Comparison of ENCODE assay signal across 1 cellular context in genomic region chr4:10380695-10381094, GRCh38.
TF ChIP-seq lines count a peak whose summit lies in the region.

No MANE protein-coding gene starts in this region.

TF ChIP-seq in K562, 482 proteins besides CTCF, POLR2A, EP300 and RAD21:
- TF ChIP-seq FOXK1 (CRISPR knock-in tag; IDR thresholded peaks at IDR 0.05; ENCODE audit: borderline replicate concordance) (no peak), ZNF318 (IDR thresholded peaks at IDR 0.05; ENCODE audit: borderline replicate concordance in 1 of 2, low read depth in 1 of 2) (no peak), DACH1 (IDR thresholded peaks at IDR 0.05; ENCODE audit: partially characterized antibody) (no peak), SPI1 (IDR thresholded peaks at IDR 0.05; ENCODE audit: borderline replicate concordance, low read depth, low read length) (no peak), E2F4 (CRISPR knock-in tag; IDR thresholded peaks at IDR 0.05; ENCODE audit: low read depth) (no peak), LARP7 (IDR thresholded peaks at IDR 0.05) (no peak), PPARD (CRISPR knock-in tag; IDR thresholded peaks at IDR 0.05) (no peak), HDGF (IDR thresholded peaks at IDR 0.05) (no peak), ZBTB8A (IDR thresholded peaks at IDR 0.05; ENCODE audit: partially characterized antibody) (no peak), HDAC8 (tag; IDR thresholded peaks at IDR 0.05) (no peak), THAP7 (CRISPR knock-in tag; IDR thresholded peaks at IDR 0.05) (no peak), EWSR1 (IDR thresholded peaks at IDR 0.05; ENCODE audit: borderline replicate concordance, low read depth, partially characterized antibody) (no peak), GTF2E2 (tag; IDR thresholded peaks at IDR 0.05) (no peak), POLR3G (IDR thresholded peaks at IDR 0.05; ENCODE audit: extremely low read depth, insufficient read length, insufficient replicate concordance) (no peak)
- TF ChIP-seq, protein P1, sequence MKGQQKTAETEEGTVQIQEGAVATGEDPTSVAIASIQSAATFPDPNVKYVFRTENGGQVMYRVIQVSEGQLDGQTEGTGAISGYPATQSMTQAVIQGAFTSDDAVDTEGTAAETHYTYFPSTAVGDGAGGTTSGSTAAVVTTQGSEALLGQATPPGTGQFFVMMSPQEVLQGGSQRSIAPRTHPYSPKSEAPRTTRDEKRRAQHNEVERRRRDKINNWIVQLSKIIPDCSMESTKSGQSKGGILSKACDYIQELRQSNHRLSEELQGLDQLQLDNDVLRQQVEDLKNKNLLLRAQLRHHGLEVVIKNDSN (CRISPR knock-in tag; IDR thresholded peaks at IDR 0.05) = no peak
- TF ChIP-seq, protein P2, sequence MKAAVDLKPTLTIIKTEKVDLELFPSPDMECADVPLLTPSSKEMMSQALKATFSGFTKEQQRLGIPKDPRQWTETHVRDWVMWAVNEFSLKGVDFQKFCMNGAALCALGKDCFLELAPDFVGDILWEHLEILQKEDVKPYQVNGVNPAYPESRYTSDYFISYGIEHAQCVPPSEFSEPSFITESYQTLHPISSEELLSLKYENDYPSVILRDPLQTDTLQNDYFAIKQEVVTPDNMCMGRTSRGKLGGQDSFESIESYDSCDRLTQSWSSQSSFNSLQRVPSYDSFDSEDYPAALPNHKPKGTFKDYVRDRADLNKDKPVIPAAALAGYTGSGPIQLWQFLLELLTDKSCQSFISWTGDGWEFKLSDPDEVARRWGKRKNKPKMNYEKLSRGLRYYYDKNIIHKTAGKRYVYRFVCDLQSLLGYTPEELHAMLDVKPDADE (conservative IDR thresholded peaks at IDR 0.05; ENCODE audit: control insufficient read depth, low read depth, low read length) = no peak
- TF ChIP-seq, protein P3, sequence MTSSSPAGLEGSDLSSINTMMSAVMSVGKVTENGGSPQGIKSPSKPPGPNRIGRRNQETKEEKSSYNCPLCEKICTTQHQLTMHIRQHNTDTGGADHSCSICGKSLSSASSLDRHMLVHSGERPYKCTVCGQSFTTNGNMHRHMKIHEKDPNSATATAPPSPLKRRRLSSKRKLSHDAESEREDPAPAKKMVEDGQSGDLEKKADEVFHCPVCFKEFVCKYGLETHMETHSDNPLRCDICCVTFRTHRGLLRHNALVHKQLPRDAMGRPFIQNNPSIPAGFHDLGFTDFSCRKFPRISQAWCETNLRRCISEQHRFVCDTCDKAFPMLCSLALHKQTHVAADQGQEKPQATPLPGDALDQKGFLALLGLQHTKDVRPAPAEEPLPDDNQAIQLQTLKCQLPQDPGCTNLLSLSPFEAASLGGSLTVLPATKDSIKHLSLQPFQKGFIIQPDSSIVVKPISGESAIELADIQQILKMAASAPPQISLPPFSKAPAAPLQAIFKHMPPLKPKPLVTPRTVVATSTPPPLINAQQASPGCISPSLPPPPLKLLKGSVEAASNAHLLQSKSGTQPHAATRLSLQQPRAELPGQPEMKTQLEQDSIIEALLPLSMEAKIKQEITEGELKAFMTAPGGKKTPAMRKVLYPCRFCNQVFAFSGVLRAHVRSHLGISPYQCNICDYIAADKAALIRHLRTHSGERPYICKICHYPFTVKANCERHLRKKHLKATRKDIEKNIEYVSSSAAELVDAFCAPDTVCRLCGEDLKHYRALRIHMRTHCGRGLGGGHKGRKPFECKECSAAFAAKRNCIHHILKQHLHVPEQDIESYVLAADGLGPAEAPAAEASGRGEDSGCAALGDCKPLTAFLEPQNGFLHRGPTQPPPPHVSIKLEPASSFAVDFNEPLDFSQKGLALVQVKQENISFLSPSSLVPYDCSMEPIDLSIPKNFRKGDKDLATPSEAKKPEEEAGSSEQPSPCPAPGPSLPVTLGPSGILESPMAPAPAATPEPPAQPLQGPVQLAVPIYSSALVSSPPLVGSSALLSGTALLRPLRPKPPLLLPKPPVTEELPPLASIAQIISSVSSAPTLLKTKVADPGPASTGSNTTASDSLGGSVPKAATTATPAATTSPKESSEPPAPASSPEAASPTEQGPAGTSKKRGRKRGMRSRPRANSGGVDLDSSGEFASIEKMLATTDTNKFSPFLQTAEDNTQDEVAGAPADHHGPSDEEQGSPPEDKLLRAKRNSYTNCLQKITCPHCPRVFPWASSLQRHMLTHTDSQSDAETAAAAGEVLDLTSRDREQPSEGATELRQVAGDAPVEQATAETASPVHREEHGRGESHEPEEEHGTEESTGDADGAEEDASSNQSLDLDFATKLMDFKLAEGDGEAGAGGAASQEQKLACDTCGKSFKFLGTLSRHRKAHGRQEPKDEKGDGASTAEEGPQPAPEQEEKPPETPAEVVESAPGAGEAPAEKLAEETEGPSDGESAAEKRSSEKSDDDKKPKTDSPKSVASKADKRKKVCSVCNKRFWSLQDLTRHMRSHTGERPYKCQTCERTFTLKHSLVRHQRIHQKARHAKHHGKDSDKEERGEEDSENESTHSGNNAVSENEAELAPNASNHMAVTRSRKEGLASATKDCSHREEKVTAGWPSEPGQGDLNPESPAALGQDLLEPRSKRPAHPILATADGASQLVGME (CRISPR knock-in tag; IDR thresholded peaks at IDR 0.05) = no peak
- TF ChIP-seq, protein P4, sequence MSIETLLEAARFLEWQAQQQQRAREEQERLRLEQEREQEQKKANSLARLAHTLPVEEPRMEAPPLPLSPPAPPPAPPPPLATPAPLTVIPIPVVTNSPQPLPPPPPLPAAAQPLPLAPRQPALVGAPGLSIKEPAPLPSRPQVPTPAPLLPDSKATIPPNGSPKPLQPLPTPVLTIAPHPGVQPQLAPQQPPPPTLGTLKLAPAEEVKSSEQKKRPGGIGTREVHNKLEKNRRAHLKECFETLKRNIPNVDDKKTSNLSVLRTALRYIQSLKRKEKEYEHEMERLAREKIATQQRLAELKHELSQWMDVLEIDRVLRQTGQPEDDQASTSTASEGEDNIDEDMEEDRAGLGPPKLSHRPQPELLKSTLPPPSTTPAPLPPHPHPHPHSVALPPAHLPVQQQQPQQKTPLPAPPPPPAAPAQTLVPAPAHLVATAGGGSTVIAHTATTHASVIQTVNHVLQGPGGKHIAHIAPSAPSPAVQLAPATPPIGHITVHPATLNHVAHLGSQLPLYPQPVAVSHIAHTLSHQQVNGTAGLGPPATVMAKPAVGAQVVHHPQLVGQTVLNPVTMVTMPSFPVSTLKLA (conservative IDR thresholded peaks at IDR 0.05) = no peak
- TF ChIP-seq, protein P5, sequence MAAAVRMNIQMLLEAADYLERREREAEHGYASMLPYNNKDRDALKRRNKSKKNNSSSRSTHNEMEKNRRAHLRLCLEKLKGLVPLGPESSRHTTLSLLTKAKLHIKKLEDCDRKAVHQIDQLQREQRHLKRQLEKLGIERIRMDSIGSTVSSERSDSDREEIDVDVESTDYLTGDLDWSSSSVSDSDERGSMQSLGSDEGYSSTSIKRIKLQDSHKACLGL (CRISPR knock-in tag; IDR thresholded peaks at IDR 0.05; ENCODE audit: borderline replicate concordance, poor library complexity, severe bottlenecking) = no peak
